Comparison of ENCODE assay signal across 1 cellular context in genomic region chr14:55448146-55448614, GRCh38.
TF ChIP-seq lines count a peak whose summit lies in the region.

No MANE protein-coding gene starts in this region.

TF ChIP-seq in HEK293, 187 proteins besides CTCF, POLR2A, EP300 and RAD21 (continued from another document):
- TF ChIP-seq, protein P1, sequence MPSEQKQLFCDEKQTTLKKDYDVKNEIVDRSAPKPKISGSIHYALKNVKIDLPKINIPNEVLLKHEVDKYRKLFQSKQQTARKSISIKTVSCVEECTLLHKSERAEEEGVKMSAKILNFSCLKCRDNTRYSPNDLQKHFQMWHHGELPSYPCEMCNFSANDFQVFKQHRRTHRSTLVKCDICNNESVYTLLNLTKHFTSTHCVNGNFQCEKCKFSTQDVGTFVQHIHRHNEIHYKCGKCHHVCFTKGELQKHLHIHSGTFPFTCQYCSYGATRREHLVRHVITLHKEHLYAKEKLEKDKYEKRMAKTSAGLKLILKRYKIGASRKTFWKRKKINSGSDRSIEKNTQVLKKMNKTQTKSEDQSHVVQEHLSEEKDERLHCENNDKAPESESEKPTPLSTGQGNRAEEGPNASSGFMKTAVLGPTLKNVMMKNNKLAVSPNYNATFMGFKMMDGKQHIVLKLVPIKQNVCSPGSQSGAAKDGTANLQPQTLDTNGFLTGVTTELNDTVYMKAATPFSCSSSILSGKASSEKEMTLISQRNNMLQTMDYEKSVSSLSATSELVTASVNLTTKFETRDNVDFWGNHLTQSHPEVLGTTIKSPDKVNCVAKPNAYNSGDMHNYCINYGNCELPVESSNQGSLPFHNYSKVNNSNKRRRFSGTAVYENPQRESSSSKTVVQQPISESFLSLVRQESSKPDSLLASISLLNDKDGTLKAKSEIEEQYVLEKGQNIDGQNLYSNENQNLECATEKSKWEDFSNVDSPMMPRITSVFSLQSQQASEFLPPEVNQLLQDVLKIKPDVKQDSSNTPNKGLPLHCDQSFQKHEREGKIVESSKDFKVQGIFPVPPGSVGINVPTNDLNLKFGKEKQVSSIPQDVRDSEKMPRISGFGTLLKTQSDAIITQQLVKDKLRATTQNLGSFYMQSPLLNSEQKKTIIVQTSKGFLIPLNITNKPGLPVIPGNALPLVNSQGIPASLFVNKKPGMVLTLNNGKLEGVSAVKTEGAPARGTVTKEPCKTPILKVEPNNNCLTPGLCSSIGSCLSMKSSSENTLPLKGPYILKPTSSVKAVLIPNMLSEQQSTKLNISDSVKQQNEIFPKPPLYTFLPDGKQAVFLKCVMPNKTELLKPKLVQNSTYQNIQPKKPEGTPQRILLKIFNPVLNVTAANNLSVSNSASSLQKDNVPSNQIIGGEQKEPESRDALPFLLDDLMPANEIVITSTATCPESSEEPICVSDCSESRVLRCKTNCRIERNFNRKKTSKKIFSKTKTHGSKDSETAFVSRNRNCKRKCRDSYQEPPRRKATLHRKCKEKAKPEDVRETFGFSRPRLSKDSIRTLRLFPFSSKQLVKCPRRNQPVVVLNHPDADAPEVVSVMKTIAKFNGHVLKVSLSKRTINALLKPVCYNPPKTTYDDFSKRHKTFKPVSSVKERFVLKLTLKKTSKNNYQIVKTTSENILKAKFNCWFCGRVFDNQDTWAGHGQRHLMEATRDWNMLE (tag by site-specific recombination; conservative IDR thresholded peaks at IDR 0.05; ENCODE audit: low read depth): 0 out of 2 replicates have a peak, but pooled peaks have one; percentile 17
- TF ChIP-seq, protein P2, sequence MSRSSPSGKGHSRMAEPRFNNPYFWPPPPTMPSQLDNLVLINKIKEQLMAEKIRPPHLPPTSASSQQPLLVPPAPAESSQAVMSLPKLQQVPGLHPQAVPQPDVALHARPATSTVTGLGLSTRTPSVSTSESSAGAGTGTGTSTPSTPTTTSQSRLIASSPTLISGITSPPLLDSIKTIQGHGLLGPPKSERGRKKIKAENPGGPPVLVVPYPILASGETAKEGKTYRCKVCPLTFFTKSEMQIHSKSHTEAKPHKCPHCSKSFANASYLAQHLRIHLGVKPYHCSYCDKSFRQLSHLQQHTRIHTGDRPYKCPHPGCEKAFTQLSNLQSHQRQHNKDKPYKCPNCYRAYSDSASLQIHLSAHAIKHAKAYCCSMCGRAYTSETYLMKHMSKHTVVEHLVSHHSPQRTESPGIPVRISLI (tag by site-specific recombination; IDR thresholded peaks at IDR 0.05): peak; percentile 56; the same call in 1 of the 2 replicates
- TF ChIP-seq ZBTB48 (tag by site-specific recombination; IDR thresholded peaks at IDR 0.05) (peak; percentile 66; the same call in 1 of the 2 replicates), KLF10 (tag by site-specific recombination; IDR thresholded peaks at IDR 0.05) (peak; percentile 48; the same call in 1 of the 2 replicates), ZNF280C (tag by site-specific recombination; IDR thresholded peaks at IDR 0.05) (no peak), ZNF223 (tag by site-specific recombination; IDR thresholded peaks at IDR 0.05) (no peak), ZNF623 (tag by site-specific recombination; IDR thresholded peaks at IDR 0.05) (no peak), ZNF639 (tag by site-specific recombination; IDR thresholded peaks at IDR 0.05) (peak; percentile 28; the same call in 1 of the 2 replicates), ZNF335 (tag by site-specific recombination; conservative IDR thresholded peaks at IDR 0.05) (no peak)
- TF ChIP-seq, protein P3, sequence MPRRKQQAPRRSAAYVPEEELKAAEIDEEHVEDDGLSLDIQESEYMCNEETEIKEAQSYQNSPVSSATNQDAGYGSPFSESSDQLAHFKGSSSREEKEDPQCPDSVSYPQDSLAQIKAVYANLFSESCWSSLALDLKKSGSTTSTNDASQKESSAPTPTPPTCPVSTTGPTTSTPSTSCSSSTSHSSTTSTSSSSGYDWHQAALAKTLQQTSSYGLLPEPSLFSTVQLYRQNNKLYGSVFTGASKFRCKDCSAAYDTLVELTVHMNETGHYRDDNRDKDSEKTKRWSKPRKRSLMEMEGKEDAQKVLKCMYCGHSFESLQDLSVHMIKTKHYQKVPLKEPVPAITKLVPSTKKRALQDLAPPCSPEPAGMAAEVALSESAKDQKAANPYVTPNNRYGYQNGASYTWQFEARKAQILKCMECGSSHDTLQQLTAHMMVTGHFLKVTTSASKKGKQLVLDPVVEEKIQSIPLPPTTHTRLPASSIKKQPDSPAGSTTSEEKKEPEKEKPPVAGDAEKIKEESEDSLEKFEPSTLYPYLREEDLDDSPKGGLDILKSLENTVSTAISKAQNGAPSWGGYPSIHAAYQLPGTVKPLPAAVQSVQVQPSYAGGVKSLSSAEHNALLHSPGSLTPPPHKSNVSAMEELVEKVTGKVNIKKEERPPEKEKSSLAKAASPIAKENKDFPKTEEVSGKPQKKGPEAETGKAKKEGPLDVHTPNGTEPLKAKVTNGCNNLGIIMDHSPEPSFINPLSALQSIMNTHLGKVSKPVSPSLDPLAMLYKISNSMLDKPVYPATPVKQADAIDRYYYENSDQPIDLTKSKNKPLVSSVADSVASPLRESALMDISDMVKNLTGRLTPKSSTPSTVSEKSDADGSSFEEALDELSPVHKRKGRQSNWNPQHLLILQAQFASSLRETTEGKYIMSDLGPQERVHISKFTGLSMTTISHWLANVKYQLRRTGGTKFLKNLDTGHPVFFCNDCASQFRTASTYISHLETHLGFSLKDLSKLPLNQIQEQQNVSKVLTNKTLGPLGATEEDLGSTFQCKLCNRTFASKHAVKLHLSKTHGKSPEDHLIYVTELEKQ (tag by site-specific recombination; IDR thresholded peaks at IDR 0.05; ENCODE audit: borderline replicate concordance): peak; percentile 46; the same call in 1 of the 2 replicates
